Comparison of ENCODE assay signal across 19 cellular contexts in the genomic region with DNA sequence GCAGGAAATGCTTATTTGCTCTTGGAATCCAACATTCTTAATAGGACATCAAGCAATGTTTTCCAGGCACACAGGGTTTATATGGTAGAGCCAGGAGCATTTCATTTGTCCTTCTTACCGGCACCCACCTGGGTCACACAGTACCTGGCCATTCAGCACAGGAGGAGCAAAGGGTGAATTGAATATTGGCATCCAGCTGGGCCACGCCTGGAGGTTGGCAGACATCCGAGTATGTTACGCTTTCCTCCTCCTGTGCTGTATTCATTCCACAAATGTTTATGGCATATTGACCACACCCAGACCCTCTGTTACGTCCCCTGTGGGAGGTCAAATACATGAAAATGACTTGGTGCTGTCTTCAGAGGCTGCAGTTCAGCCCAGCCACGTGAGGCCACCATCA.
DNase-seq lines count a peak whose midpoint lies in the region; ATAC-seq and TF ChIP-seq lines count a peak whose summit lies in the region.
"Had no signal": no experiment of that assay in that cellular context is flagged by ENCODE, and none has a peak within 500 bp of the region (broad histone marks: within the 10 kb centered on the region; RNA-seq: fewer than 3 reads in every experiment).

No MANE protein-coding gene starts in this region.

- intact Hi-C loops in Calu3 (cut with micrococcal nuclease; ENCODE audit: unreplicated experiment) = no loop called here

- no peak overlapping the region for H3K9ac ChIP-seq in adipocyte (ENCODE audit: low read length)

- H3K4me3 Mint-ChIP-seq in Calu3 (ENCODE audit: low read depth, unreplicated experiment) = peak overlapping the region; percentile 21
- H3K4me3 Mint-ChIP-seq in activated CD8-positive, alpha-beta T cell treated with anti-CD3 and anti-CD28 coated beads, Interleukin-2, amount 10 ng/mL, durations not matched to agents 7 days and 5 days = no peak overlapping the region
- H3K4me3 Mint-ChIP-seq: activated naive CD4-positive, alpha-beta T cell treated with anti-CD3 and anti-CD28 coated beads, Interleukin-2, amount 50 U/mL, for 24 hours; B cell; neural crest cell; stimulated activated naive B cell treated with anti-CD40 and anti-IgM and Interleukin-4, amounts not matched to agents 10 μg/mL and 1 μg/mL and 100 μg/mL, for 72 hours had no signal

- DNase-seq in Calu3 (peak; percentile 61), NCI-H146 (lab: John Stamatoyannopoulos, UW) (peak; percentile 74), adipocyte (ENCODE audit: low read depth) (no peak), left lobe of liver (ENCODE audit: low spot score) (peak; percentile 76), inferior parietal cortex (ENCODE audit: extremely low spot score) (no peak), KG1 (lab: John Stamatoyannopoulos, UW) (no peak)
- no peak for DNase-seq in activated CD8-positive, alpha-beta T cell treated with anti-CD3 and anti-CD28 coated beads, Interleukin-2, amount 10 ng/mL, durations not matched to agents 7 days and 5 days
- DNase-seq: activated CD4-positive, alpha-beta T cell treated with anti-CD3 and anti-CD28 coated beads, Interleukin-2, amount 50 U/mL, for 48 hours; activated T-cell treated with anti-CD3 and anti-CD28 coated beads, Interleukin-2, amount 50 U/mL, for 1 hour; DMS 273 treated with DMSO at 0.1 percent for 48 hours; islet precursor cell; NCI-H187; stimulated activated naive B cell treated with anti-CD40 and anti-IgM and Interleukin-4, amounts not matched to agents 10 μg/mL and 1 μg/mL and 100 μg/mL, for 72 hours; SW 1271 had no signal

- peaks cover 49% of the 10 kb centered on the region for H3K4me1 Mint-ChIP-seq in Calu3 (ENCODE audit: low read depth, unreplicated experiment)
- H3K4me1 Mint-ChIP-seq in activated CD8-positive, alpha-beta T cell treated with anti-CD3 and anti-CD28 coated beads, Interleukin-2, amount 10 ng/mL, durations not matched to agents 7 days and 5 days (ENCODE audit: low read depth) = no peaks in the 10 kb centered on the region
- H3K4me1 Mint-ChIP-seq: activated naive CD4-positive, alpha-beta T cell treated with anti-CD3 and anti-CD28 coated beads, Interleukin-2, amount 50 U/mL, for 24 hours; B cell; stimulated activated naive B cell treated with anti-CD40 and anti-IgM and Interleukin-4, amounts not matched to agents 10 μg/mL and 1 μg/mL and 100 μg/mL, for 72 hours had no signal

- H3K36me3 Mint-ChIP-seq in Calu3 (ENCODE audit: insufficient read depth, unreplicated experiment) = peaks cover 13% of the 10 kb centered on the region
- no peaks in the 10 kb centered on the region for H3K36me3 Mint-ChIP-seq in activated CD8-positive, alpha-beta T cell treated with anti-CD3 and anti-CD28 coated beads, Interleukin-2, amount 10 ng/mL, durations not matched to agents 7 days and 5 days (ENCODE audit: low read depth)
- H3K36me3 Mint-ChIP-seq: activated naive CD4-positive, alpha-beta T cell treated with anti-CD3 and anti-CD28 coated beads, Interleukin-2, amount 50 U/mL, for 24 hours; stimulated activated naive B cell treated with anti-CD40 and anti-IgM and Interleukin-4, amounts not matched to agents 10 μg/mL and 1 μg/mL and 100 μg/mL, for 72 hours had no signal

- TF ChIP-seq CTCF in Calu3 (IDR thresholded peaks at IDR 0.05; ENCODE audit: unreplicated experiment) = no peak

- H3K9me3 ChIP-seq in adipocyte (ENCODE audit: control insufficient read depth, low read length) = no peaks in the 10 kb centered on the region
- H3K9me3 ChIP-seq: tibial nerve had no signal

- no peaks in the 10 kb centered on the region for H3K36me3 ChIP-seq in adipocyte (ENCODE audit: control insufficient read depth, insufficient read depth, low read length, severe bottlenecking)
- H3K36me3 ChIP-seq: tibial nerve had no signal

- no peaks in the 10 kb centered on the region for H3K9me3 Mint-ChIP-seq in Calu3 (ENCODE audit: low read depth, unreplicated experiment)
- no peaks in the 10 kb centered on the region for H3K9me3 Mint-ChIP-seq in activated CD8-positive, alpha-beta T cell treated with anti-CD3 and anti-CD28 coated beads, Interleukin-2, amount 10 ng/mL, durations not matched to agents 7 days and 5 days (ENCODE audit: insufficient read depth)
- H3K9me3 Mint-ChIP-seq: activated naive CD4-positive, alpha-beta T cell treated with anti-CD3 and anti-CD28 coated beads, Interleukin-2, amount 50 U/mL, for 24 hours; neural crest cell; stimulated activated naive B cell treated with anti-CD40 and anti-IgM and Interleukin-4, amounts not matched to agents 10 μg/mL and 1 μg/mL and 100 μg/mL, for 72 hours had no signal

- peak overlapping the region; percentile 57 for H3K4me3 ChIP-seq in adipocyte (ENCODE audit: low read length)
- H3K4me3 ChIP-seq: tibial nerve had no signal

- H3K27me3 ChIP-seq in adipocyte (replicated peaks; ENCODE audit: control insufficient read depth, insufficient read depth, low read length) = peaks cover 10% of the 10 kb centered on the region
- H3K27me3 ChIP-seq: tibial nerve had no signal

- ATAC-seq in left lobe of liver = peak; percentile 71
- ATAC-seq in HG02840 (IDR thresholded peaks at IDR 0.05; ENCODE audit: low FRiP score, unreplicated experiment) = no peak
- no peak for ATAC-seq in activated CD8-positive, alpha-beta T cell treated with anti-CD3 and anti-CD28 coated beads, Interleukin-2, amount 10 ng/mL, durations not matched to agents 7 days and 5 days
- ATAC-seq: stimulated activated naive B cell treated with anti-CD40 and anti-IgM and Interleukin-4, amounts not matched to agents 10 μg/mL and 1 μg/mL and 100 μg/mL, for 72 hours had no signal

- H3K27me3 Mint-ChIP-seq in Calu3 (ENCODE audit: unreplicated experiment) = no peaks in the 10 kb centered on the region
- peaks cover 7% of the 10 kb centered on the region for H3K27me3 Mint-ChIP-seq in activated CD8-positive, alpha-beta T cell treated with anti-CD3 and anti-CD28 coated beads, Interleukin-2, amount 10 ng/mL, durations not matched to agents 7 days and 5 days (ENCODE audit: low read depth)
- H3K27me3 Mint-ChIP-seq: activated naive CD4-positive, alpha-beta T cell treated with anti-CD3 and anti-CD28 coated beads, Interleukin-2, amount 50 U/mL, for 24 hours had no signal

- no TSS peak for BruUV-seq in Calu3 (replicated peaks; lab: Mats Ljungman, UMichigan)

- peaks cover 27% of the 10 kb centered on the region for H3K4me1 ChIP-seq in adipocyte (ENCODE audit: control insufficient read depth, insufficient read depth, low read length)

- peak overlapping the region; percentile 97 for H3K27ac Mint-ChIP-seq in Calu3 (ENCODE audit: unreplicated experiment)
- H3K27ac Mint-ChIP-seq in activated CD8-positive, alpha-beta T cell treated with anti-CD3 and anti-CD28 coated beads, Interleukin-2, amount 10 ng/mL, durations not matched to agents 7 days and 5 days = no peak overlapping the region
- H3K27ac Mint-ChIP-seq: activated naive CD4-positive, alpha-beta T cell treated with anti-CD3 and anti-CD28 coated beads, Interleukin-2, amount 50 U/mL, for 24 hours; B cell; stimulated activated naive B cell treated with anti-CD40 and anti-IgM and Interleukin-4, amounts not matched to agents 10 μg/mL and 1 μg/mL and 100 μg/mL, for 72 hours had no signal

- POLR2A ChIA-PET in activated CD8-positive, alpha-beta T cell treated with anti-CD3 and anti-CD28 coated beads, Interleukin-2, amount 10 ng/mL, durations not matched to agents 7 days and 5 days (lab: Charles Lee) = no interaction called here

- CTCF ChIA-PET in Calu3 (lab: Charles Lee) = no interaction called here
- CTCF ChIA-PET in activated CD8-positive, alpha-beta T cell treated with anti-CD3 and anti-CD28 coated beads, Interleukin-2, amount 10 ng/mL, durations not matched to agents 7 days and 5 days (lab: Charles Lee) = no interaction called here

Comparison
In these comparisons a context has a peak if more than half of its experiments do, and no peak if none do; other contexts are left out.
1. DNase-seq: peak in Calu3 (single experiment), NCI-H146 (single experiment) and left lobe of liver (single experiment); none in adipocyte (single experiment), inferior parietal cortex (single experiment), KG1 (single experiment) and activated CD8-positive, alpha-beta T cell treated with anti-CD3 and anti-CD28 coated beads, Interleukin-2, amount 10 ng/mL, durations not matched to agents 7 days and 5 days (single experiment).